ENCODE assay signal across 9 cellular contexts in the genomic region with DNA sequence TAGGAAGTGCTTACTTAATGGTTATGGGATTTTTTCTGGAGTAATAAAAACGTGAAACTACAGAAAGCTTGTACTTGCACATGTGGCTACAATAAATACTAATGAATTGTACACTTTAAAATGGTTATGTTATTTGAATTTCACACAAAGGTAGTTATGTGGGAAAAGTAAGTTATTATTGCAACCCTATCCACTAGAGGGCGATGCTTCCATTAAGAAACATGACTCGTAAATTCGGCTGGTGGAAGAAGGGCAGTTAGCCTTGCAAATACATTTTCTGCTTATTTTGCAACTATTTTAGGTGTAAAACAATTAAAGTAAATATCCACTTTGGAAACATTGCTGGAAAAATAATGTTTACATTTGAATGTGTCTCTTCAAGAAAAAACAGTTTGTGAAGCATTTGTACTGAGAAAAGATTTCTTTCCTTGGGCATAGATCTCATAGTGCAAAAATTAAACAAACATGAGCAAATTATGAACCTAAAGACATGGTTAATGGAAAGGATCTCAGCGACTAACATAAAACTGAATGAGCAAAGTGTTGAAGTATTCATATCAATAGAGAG.
DNase-seq lines count a peak whose midpoint lies in the region; ATAC-seq and TF ChIP-seq lines count a peak whose summit lies in the region.
"Had no signal": no experiment of that assay in that cellular context is flagged by ENCODE, and none has a peak within 500 bp of the region (broad histone marks: within the 10 kb centered on the region; RNA-seq: fewer than 3 reads in every experiment).

No MANE protein-coding gene starts in this region.

- no peak overlapping the region for H3K27ac Mint-ChIP-seq in CD4-positive, alpha-beta T cell

- intact Hi-C loops in CD4-positive, alpha-beta T cell (cut with DNase I, micrococcal nuclease) = loop anchor here (1.0 to 5.0 kb wide), 5 partner anchors 297 to 727 kb away; partner anchors contain the start of gene SCN1A (in 2 of the 2)
- intact Hi-C loops in lower leg skin (cut with DNase I; ENCODE audit: low total_unique reads) = no loop called here

- no peaks in the 10 kb centered on the region for H3K4me1 Mint-ChIP-seq in CD4-positive, alpha-beta T cell (ENCODE audit: low read depth)

- 1 to 4% methylated on average over 5 of the region's 5 CpGs for WGBS in lower leg skin, 2 donors

- no peak overlapping the region for H3K4me3 Mint-ChIP-seq in CD4-positive, alpha-beta T cell

- POLR2A ChIA-PET in CD4-positive, alpha-beta T cell (lab: Charles Lee) = no interaction called here

- no peak for ATAC-seq in CD4-positive, alpha-beta T cell (ENCODE audit: poor library complexity)
- ATAC-seq in GM18867 (IDR thresholded peaks at IDR 0.05; ENCODE audit: unreplicated experiment) = peak; percentile 64

- H3K27ac ChIP-seq in CD4-positive, alpha-beta T cell (ENCODE audit: low read depth, low read length) = no peak overlapping the region
- no peak overlapping the region for H3K27ac ChIP-seq in HL-60 (replicated peaks)
- H3K27ac ChIP-seq: skin epidermis had no signal

- no peak overlapping the region for H3K4me3 ChIP-seq in HL-60 (replicated peaks; ENCODE audit: insufficient read depth, low read length)
- no peak overlapping the region for H3K4me3 ChIP-seq in lower leg skin (ENCODE audit: low read depth, poor library complexity, severe bottlenecking)
- H3K4me3 ChIP-seq: skin epidermis had no signal

- CTCF ChIA-PET in CD4-positive, alpha-beta T cell (lab: Charles Lee) = interaction anchor here (1.6 kb wide), 1 partner anchor 473 kb away, joined by 5 read pairs; no protein-coding TSS in a partner anchor

- H3K27me3 ChIP-seq in CD4-positive, alpha-beta T cell (ENCODE audit: control insufficient read depth, insufficient read depth, low read length) = peaks cover 4% of the 10 kb centered on the region
- H3K27me3 ChIP-seq in HL-60 (ENCODE audit: insufficient read depth, poor library complexity, severe bottlenecking) = no peaks in the 10 kb centered on the region

- TF ChIP-seq POLR2A in lower leg skin (IDR thresholded peaks at IDR 0.05) = no peak

- H3K9me3 ChIP-seq in CD4-positive, alpha-beta T cell (ENCODE audit: control insufficient read depth, low read length) = no peaks in the 10 kb centered on the region

- H3K27me3 Mint-ChIP-seq in CD4-positive, alpha-beta T cell = peaks cover 17% of the 10 kb centered on the region

- no peak for DNase-seq in CD4-positive, alpha-beta T cell
- DNase-seq in HL-60 (ENCODE audit: low read depth in 1 of 2, low spot score in 1 of 2) = peak; percentile 10 to 30
- peak; percentile 82 for DNase-seq in NCI-H748 treated with DMSO at 0.1 percent for 48 hours (lab: John Stamatoyannopoulos, UW)
- DNase-seq in central memory CD4-positive, alpha-beta T cell = peak; percentile 12
- peak; percentile 85 for DNase-seq in medulla oblongata (ENCODE audit: extremely low spot score)
- no peak for DNase-seq in lower leg skin (ENCODE audit: low spot score in 2 of 2)
- no peak for DNase-seq in activated CD4-positive, alpha-beta T cell treated with anti-CD3 and anti-CD28 coated beads, Interleukin-2, amount 50 U/mL, for 4 hours

- H3K36me3 Mint-ChIP-seq in CD4-positive, alpha-beta T cell (ENCODE audit: low read depth) = no peaks in the 10 kb centered on the region

- TF ChIP-seq CTCF in CD4-positive, alpha-beta T cell (IDR thresholded peaks at IDR 0.05) = peak; percentile 74
- TF ChIP-seq CTCF in HL-60 (IDR thresholded peaks at IDR 0.05; ENCODE audit: insufficient read depth, low read length) = peak; percentile 58
- no peak for TF ChIP-seq CTCF in lower leg skin (IDR thresholded peaks at IDR 0.05)

- no peaks in the 10 kb centered on the region for H3K9me3 Mint-ChIP-seq in CD4-positive, alpha-beta T cell

Comparison
In these comparisons a context has a peak if more than half of its experiments do, and no peak if none do; other contexts are left out.
1. DNase-seq: peak in HL-60 (2 of 2), NCI-H748 treated with DMSO at 0.1 percent for 48 hours (single experiment), central memory CD4-positive, alpha-beta T cell (single experiment) and medulla oblongata (single experiment); none in CD4-positive, alpha-beta T cell (0 of 10), lower leg skin (0 of 2) and activated CD4-positive, alpha-beta T cell treated with anti-CD3 and anti-CD28 coated beads, Interleukin-2, amount 50 U/mL, for 4 hours (0 of 2).
2. CTCF ChIP-seq: peak in CD4-positive, alpha-beta T cell (single experiment) and HL-60 (single experiment); none in lower leg skin (0 of 3).